15 cellular contexts compared by ENCODE assay signal in the genomic region with DNA sequence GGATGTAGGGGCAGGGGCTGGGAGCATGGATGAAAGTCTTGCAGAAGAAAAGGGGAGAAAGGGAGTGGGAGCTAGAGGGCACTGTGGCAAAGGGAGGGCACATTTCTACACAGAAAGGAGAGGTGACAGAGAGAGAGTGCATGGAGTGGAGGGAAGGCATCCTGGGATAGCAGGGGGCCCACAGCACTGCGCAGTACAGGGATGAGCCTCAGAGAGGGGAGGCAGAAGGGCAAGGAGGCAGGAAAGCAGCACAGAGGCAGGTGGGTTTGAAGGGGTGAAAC. TPM values are rescaled to one million over a fixed set of nuclear protein-coding genes. Genes with fewer than 3 reads are reported as not detected.
DNase-seq lines count a peak whose midpoint lies in the region; ATAC-seq and TF ChIP-seq lines count a peak whose summit lies in the region.
"Had no signal": no experiment of that assay in that cellular context is flagged by ENCODE, and none has a peak within 500 bp of the region (broad histone marks: within the 10 kb centered on the region; RNA-seq: fewer than 3 reads in every experiment).

No MANE protein-coding gene starts in this region.

- no peak overlapping the region for H3K4me2 ChIP-seq in OCI-LY7 (ENCODE audit: low read length)

- H4K20me1 ChIP-seq in OCI-LY7 (ENCODE audit: insufficient read depth, low read length) = no peaks in the 10 kb centered on the region

- no peak overlapping the region for H2AFZ ChIP-seq in OCI-LY7 (ENCODE audit: low read length)

- CTCF ChIA-PET in Calu3 (lab: Charles Lee) = interaction anchor here (1.4 to 2.0 kb wide), 2 partner anchors 10 to 14 kb away, joined by 4 to 6 read pairs; no protein-coding TSS in a partner anchor
- CTCF ChIA-PET in OCI-LY7 (lab: Charles Lee; ENCODE audit: unreplicated experiment) = no interaction called here

- TF ChIP-seq POLR2A in esophagus squamous epithelium (IDR thresholded peaks at IDR 0.05) (no peak), sigmoid colon (IDR thresholded peaks at IDR 0.05) (no peak)

- H3K79me2 ChIP-seq in OCI-LY7 (ENCODE audit: insufficient read depth, low read depth, low read length) = no peaks in the 10 kb centered on the region

- no peaks in the 10 kb centered on the region for H3K27me3 Mint-ChIP-seq in Calu3 (ENCODE audit: unreplicated experiment)
- H3K27me3 Mint-ChIP-seq: activated naive CD8-positive, alpha-beta T cell had no signal

- H3K4me3 ChIP-seq in OCI-LY7 (ENCODE audit: low read depth, low read length, poor library complexity, severe bottlenecking) (no peak overlapping the region), esophagus squamous epithelium (no peak overlapping the region), sigmoid colon (no peak overlapping the region)
- H3K4me3 ChIP-seq: cardiac muscle cell had no signal

- H3K27ac ChIP-seq in OCI-LY7 (ENCODE audit: low read depth, low read length, poor library complexity, severe bottlenecking) = no peak overlapping the region
- peak overlapping the region; percentile 11 to 91 (median 90) for H3K27ac ChIP-seq in esophagus squamous epithelium
- H3K27ac ChIP-seq in sigmoid colon = peak overlapping the region in 3 of 4 donors; percentile 84 to 95 (median 89)
- H3K27ac ChIP-seq: cardiac muscle cell had no signal

- POLR2A ChIA-PET in OCI-LY7 (lab: Charles Lee) = no interaction called here

- H3K9me3 ChIP-seq in OCI-LY7 (ENCODE audit: low read length) = no peaks in the 10 kb centered on the region
- no peaks in the 10 kb centered on the region for H3K9me3 ChIP-seq in esophagus squamous epithelium
- H3K9me3 ChIP-seq in sigmoid colon = no peaks in the 10 kb centered on the region

- H3K36me3 ChIP-seq in OCI-LY7 (ENCODE audit: insufficient read depth, low read length) = no peaks in the 10 kb centered on the region
- H3K36me3 ChIP-seq in esophagus squamous epithelium = peaks cover 0 to 39% (median 0%) of the 10 kb centered on the region in 3 donors
- H3K36me3 ChIP-seq in sigmoid colon = peaks cover 0 to 26% (median 0%) of the 10 kb centered on the region in 4 donors
- H3K36me3 ChIP-seq: cardiac muscle cell had no signal

- TF ChIP-seq CTCF in Calu3 (IDR thresholded peaks at IDR 0.05; ENCODE audit: unreplicated experiment) (no peak), OCI-LY7 (conservative IDR thresholded peaks at IDR 0.05; ENCODE audit: low read length) (0 out of 2 replicates have a peak, but pooled peaks have one; percentile 10), esophagus squamous epithelium (IDR thresholded peaks at IDR 0.05) (no peak), sigmoid colon (IDR thresholded peaks at IDR 0.05) (no peak)

- ATAC-seq in HG02763 (IDR thresholded peaks at IDR 0.05; ENCODE audit: unreplicated experiment) (no peak), GM18861 (IDR thresholded peaks at IDR 0.05; ENCODE audit: unreplicated experiment) (no peak), HG03095 (IDR thresholded peaks at IDR 0.05; ENCODE audit: unreplicated experiment) (no peak)

- no peak for TF ChIP-seq EP300 in sigmoid colon (IDR thresholded peaks at IDR 0.05)

- H3K4me1 Mint-ChIP-seq in Calu3 (ENCODE audit: low read depth, unreplicated experiment) = peaks cover 93% of the 10 kb centered on the region

- peaks cover 10% of the 10 kb centered on the region for H3K4me1 ChIP-seq in OCI-LY7 (ENCODE audit: insufficient read depth, low read length, poor library complexity, severe bottlenecking)
- H3K4me1 ChIP-seq in esophagus squamous epithelium = peaks cover 61 to 100% (median 89%) of the 10 kb centered on the region in 3 donors
- peaks cover 0 to 88% (median 81%) of the 10 kb centered on the region in 4 donors for H3K4me1 ChIP-seq in sigmoid colon

- H3K36me3 Mint-ChIP-seq in Calu3 (ENCODE audit: insufficient read depth, unreplicated experiment) = peaks cover 50% of the 10 kb centered on the region

- peak overlapping the region; percentile 86 for H3K27ac Mint-ChIP-seq in Calu3 (ENCODE audit: unreplicated experiment)
- H3K27ac Mint-ChIP-seq: activated naive CD8-positive, alpha-beta T cell had no signal

- H3K27me3 ChIP-seq in esophagus squamous epithelium = no peaks in the 10 kb centered on the region
- no peaks in the 10 kb centered on the region for H3K27me3 ChIP-seq in sigmoid colon
- H3K27me3 ChIP-seq: cardiac muscle cell had no signal

- DNase-seq in Calu3 = no peak
- DNase-seq in OCI-LY7 (ENCODE audit: low spot score) = no peak
- no peak for DNase-seq in esophagus squamous epithelium (lab: John Stamatoyannopoulos, UW)
- no peak for DNase-seq in sigmoid colon
- DNase-seq in C1 segment of cervical spinal cord (lab: John Stamatoyannopoulos, UW) = no peak
- DNase-seq: activated CD8-positive, alpha-beta memory T cell treated with anti-CD3 and anti-CD28 coated beads, Interleukin-2, amount 50 U/mL, for 48 hours; NCI-H2107; NCI-H774; small intestine; stimulated activated naive CD4-positive, alpha-beta T cell treated with Interleukin-2 at 50 U/mL for 16 hours had no signal

- H3K4me3 Mint-ChIP-seq in Calu3 (ENCODE audit: low read depth, unreplicated experiment) = no peak overlapping the region
- H3K4me3 Mint-ChIP-seq: activated naive CD8-positive, alpha-beta T cell had no signal

- no TSS peak for BruUV-seq in Calu3 (replicated peaks; lab: Mats Ljungman, UMichigan)
- BruUV-seq in OCI-LY7 (replicated peaks; lab: Mats Ljungman, UMichigan) = no TSS peak

- intact Hi-C loops in Calu3 (cut with micrococcal nuclease; ENCODE audit: unreplicated experiment) = no loop called here
- intact Hi-C loops in OCI-LY7 (cut with micrococcal nuclease; ENCODE audit: unreplicated experiment) = no loop called here
- intact Hi-C loops in esophagus squamous epithelium (cut with DNase I) = no loop called here
- intact Hi-C loops in sigmoid colon (cut with DNase I) = no loop called here

- no peaks in the 10 kb centered on the region for H3K9me2 ChIP-seq in OCI-LY7 (ENCODE audit: insufficient read depth, low read length)

- no peaks in the 10 kb centered on the region for H3K9me3 Mint-ChIP-seq in Calu3 (ENCODE audit: low read depth, unreplicated experiment)

- WGBS in esophagus squamous epithelium, 2 donors = 95 to 100% methylated on average over 1 of the region's 1 CpG
- 95 to 98% methylated on average over 1 of the region's 1 CpG for WGBS in sigmoid colon, 2 donors

RNA-seq across cellular contexts. Expression of a gene that starts 5.4 kb away (rescaled TPM):
- total RNA-seq in Calu3 (2022) = 18.3 and 19.7 TPM in 2 replicates
- 5.7 and 8.0 TPM in 2 replicates for total RNA-seq in OCI-LY7 (2014; rRNA removed; shearing (Covaris generic))
- total RNA-seq in OCI-LY7 (2022) = 8.9 and 10.0 TPM in 2 replicates
- 10 to 100 TPM in 2 of 4 donors, 1 to 10 TPM in 2; 8.3 to 14.8 (median 11.1) TPM for total RNA-seq in esophagus squamous epithelium
- 10 to 100 TPM in 3 of 4 donors, 1 to 10 TPM in 1; 10.0 to 17.8 (median 13.8) TPM for total RNA-seq in sigmoid colon
- polyA plus RNA-seq in sigmoid colon = 10 to 100 TPM in 1 of 3 donors, 1 to 10 TPM in 2; 3.5 to 18.5 (median 4.2) TPM

RNA-seq across cellular contexts. Expression of a gene that starts 7.8 kb away (rescaled TPM):
- total RNA-seq in Calu3 (2022) = 120 and 153 TPM in 2 replicates
- total RNA-seq in OCI-LY7 (2014; rRNA removed; shearing (Covaris generic)) = 9.6 and 16.9 TPM in 2 replicates
- 26.1 and 28.1 TPM in 2 replicates for total RNA-seq in OCI-LY7 (2022)
- total RNA-seq in esophagus squamous epithelium = 10 to 100 TPM; 34.0 to 52.3 (median 44.5) TPM
- total RNA-seq in sigmoid colon = 100 to 1,000 TPM in 1 of 4 donors, 10 to 100 TPM in 3; 43.3 to 129 (median 60.0) TPM
- polyA plus RNA-seq in sigmoid colon = 10 to 100 TPM in 1 of 3 donors, 1 to 10 TPM in 2; 9.6 to 36.4 (median 9.7) TPM
